ENCODE assay signal across 8 cellular contexts in genomic region chr17:44218344-44219125, GRCh38. TPM values are rescaled to one million over a fixed set of nuclear protein-coding genes. Genes with fewer than 3 reads are reported as not detected.
DNase-seq lines count a peak whose midpoint lies in the region; ATAC-seq and TF ChIP-seq lines count a peak whose summit lies in the region.

No MANE protein-coding gene starts in this region.

- H3K4me1 ChIP-seq in esophagus muscularis mucosa (peaks cover 33 to 53% (median 42%) of the 10 kb centered on the region in 4 donors), muscle layer of duodenum (ENCODE audit: control insufficient read depth in 1 of 2, insufficient read depth in 2 of 2, low read length in 2 of 2) (peaks cover 20 to 36% of the 10 kb centered on the region in 2 donors)

- H3K36me3 Mint-ChIP-seq in activated T-cell treated with anti-CD3 and anti-CD28 coated beads, Interleukin-2, amount 50 U/mL, for 4 hours (ENCODE audit: insufficient read depth): peaks cover 35% of the 10 kb centered on the region

- H3K27ac ChIP-seq in esophagus muscularis mucosa (replicated peaks in 1 of 4) (peak overlapping the region; percentile 100), muscle layer of duodenum (ENCODE audit: low read length) (peak overlapping the region; percentile 76)

- peak; percentile 54 to 77 (median 68) for TF ChIP-seq CTCF in esophagus muscularis mucosa (IDR thresholded peaks at IDR 0.05)

- H3K27me3 Mint-ChIP-seq in activated T-cell treated with anti-CD3 and anti-CD28 coated beads, Interleukin-2, amount 50 U/mL, for 4 hours (ENCODE audit: low read depth): no peaks in the 10 kb centered on the region

- WGBS in esophagus muscularis mucosa: 0% methylated on average over 18 of the region's 90 CpGs

- peak overlapping the region; percentile 84 for H3K4me3 Mint-ChIP-seq in activated T-cell treated with anti-CD3 and anti-CD28 coated beads, Interleukin-2, amount 50 U/mL, for 4 hours

- no peaks in the 10 kb centered on the region for H3K27me3 ChIP-seq in esophagus muscularis mucosa
- no peaks in the 10 kb centered on the region for H3K27me3 ChIP-seq in muscle layer of duodenum (ENCODE audit: low read depth, low read length)

- DNase-seq in COLO668 (lab: John Stamatoyannopoulos, UW; ENCODE audit: unreplicated experiment) (peak; percentile 88), OCI-M1 (lab: John Stamatoyannopoulos, UW) (peak; percentile 93), esophagus muscularis mucosa (ENCODE audit: extremely low spot score) (no peak)
- peak; percentile 85 for DNase-seq in Jurkat, Clone E6-1 (ENCODE audit: low read depth, low spot score)
- DNase-seq in activated T-cell treated with anti-CD3 and anti-CD28 coated beads, Interleukin-2, amount 50 U/mL, for 4 hours: peak; percentile 86
- DNase-seq in stimulated activated CD8-positive, alpha-beta memory T cell treated with anti-CD3 and anti-CD28 coated beads, Interleukin-7, amount 100 ng/mL, for 48 hours (ENCODE audit: extremely low read depth in 1 of 2, low read depth in 1 of 2): peak; percentile 75 to 76

- intact Hi-C loops in esophagus muscularis mucosa (cut with DNase I): loop anchor here (2.0 kb wide), 1 partner anchor 106 kb away; the partner anchor contains the start of gene SLC25A39

- TF ChIP-seq EP300 in esophagus muscularis mucosa (IDR thresholded peaks at IDR 0.05): no peak

- H3K36me3 ChIP-seq in esophagus muscularis mucosa (peaks cover 27 to 37% (median 36%) of the 10 kb centered on the region in 4 donors), muscle layer of duodenum (ENCODE audit: control insufficient read depth in 1 of 2, insufficient read depth in 2 of 2, low read length in 2 of 2) (peaks cover 31 to 35% of the 10 kb centered on the region in 2 donors)

- no peaks in the 10 kb centered on the region for H3K9me3 ChIP-seq in esophagus muscularis mucosa
- no peaks in the 10 kb centered on the region for H3K9me3 ChIP-seq in muscle layer of duodenum (ENCODE audit: control insufficient read depth in 1 of 2, low read length in 2 of 2)

- H3K4me3 ChIP-seq in Jurkat, Clone E6-1 (ENCODE audit: low read length): peak overlapping the region; percentile 98
- peak overlapping the region; percentile 92 to 98 (median 96) for H3K4me3 ChIP-seq in esophagus muscularis mucosa
- H3K4me3 ChIP-seq in muscle layer of duodenum (ENCODE audit: low read depth in 1 of 2, low read length in 2 of 2): peak overlapping the region; percentile 54 to 62

- H3K4me1 Mint-ChIP-seq in activated T-cell treated with anti-CD3 and anti-CD28 coated beads, Interleukin-2, amount 50 U/mL, for 4 hours (ENCODE audit: low read depth): peaks cover 52% of the 10 kb centered on the region

- no peaks in the 10 kb centered on the region for H3K9me3 Mint-ChIP-seq in activated T-cell treated with anti-CD3 and anti-CD28 coated beads, Interleukin-2, amount 50 U/mL, for 4 hours

- TF ChIP-seq POLR2A in esophagus muscularis mucosa (IDR thresholded peaks at IDR 0.05; ENCODE audit: low read depth): peak; percentile 69

- peak; percentile 30 for ATAC-seq in GM21423 (IDR thresholded peaks at IDR 0.05; ENCODE audit: unreplicated experiment)
- peak; percentile 35 to 36 for ATAC-seq in activated T-cell treated with anti-CD3 and anti-CD28 coated beads, Interleukin-2, amount 50 U/mL, for 4 hours

RNA-seq across cellular contexts. Expression of gene UBTF, which starts 0.9 kb away (rescaled TPM):
- 98.0 TPM for polyA plus RNA-seq in Jurkat, Clone E6-1 (2012; ENCODE audit: insufficient read depth, insufficient read length)
- 100 to 1,000 TPM; 147 to 158 (median 154) TPM for total RNA-seq in activated T-cell treated with anti-CD3 and anti-CD28 coated beads, Interleukin-2, amount 50 U/mL, for 4 hours
- total RNA-seq in esophagus muscularis mucosa: 10 to 100 TPM; 48.7 to 78.8 (median 66.1) TPM

RNA-seq across cellular contexts. Expression of gene ATXN7L3, which starts 18.9 kb away (rescaled TPM):
- polyA plus RNA-seq in Jurkat, Clone E6-1 (2012; ENCODE audit: insufficient read depth, insufficient read length): 69.5 TPM
- total RNA-seq in activated T-cell treated with anti-CD3 and anti-CD28 coated beads, Interleukin-2, amount 50 U/mL, for 4 hours: 100 to 1,000 TPM; 101 to 111 (median 110) TPM
- 10 to 100 TPM; 41.9 to 72.6 (median 50.0) TPM for total RNA-seq in esophagus muscularis mucosa

RNA-seq across cellular contexts. Expression of gene TMUB2, which starts 31.8 kb away (rescaled TPM):
- polyA plus RNA-seq in Jurkat, Clone E6-1 (2012; ENCODE audit: insufficient read depth, insufficient read length): 18.4 TPM
- 10 to 100 TPM; 15.2 to 19.6 (median 17.9) TPM for total RNA-seq in activated T-cell treated with anti-CD3 and anti-CD28 coated beads, Interleukin-2, amount 50 U/mL, for 4 hours
- 10 to 100 TPM; 25.3 to 50.3 (median 33.4) TPM for total RNA-seq in esophagus muscularis mucosa

RNA-seq across cellular contexts. Expression of gene ASB16, which starts 48.0 kb away (rescaled TPM):
- 3.0 TPM for polyA plus RNA-seq in Jurkat, Clone E6-1 (2012; ENCODE audit: insufficient read depth, insufficient read length)
- total RNA-seq in activated T-cell treated with anti-CD3 and anti-CD28 coated beads, Interleukin-2, amount 50 U/mL, for 4 hours: under 1 TPM in 2 of 3 donors, not detected in 1; 0.08 to 0.11 TPM
- 10 to 100 TPM in 1 of 4 donors, 1 to 10 TPM in 3; 3.3 to 10.8 (median 6.0) TPM for total RNA-seq in esophagus muscularis mucosa

RNA-seq across cellular contexts. Expression of gene SLC4A1, which starts 49.4 kb away (rescaled TPM):
- not detected for polyA plus RNA-seq in Jurkat, Clone E6-1 (2012; ENCODE audit: insufficient read depth, insufficient read length)
- total RNA-seq in activated T-cell treated with anti-CD3 and anti-CD28 coated beads, Interleukin-2, amount 50 U/mL, for 4 hours: not detected
- 1 to 10 TPM in 1 of 4 donors, under 1 TPM in 2, not detected in 1; 0.11 to 2.0 (median 0.19) TPM for total RNA-seq in esophagus muscularis mucosa
